Comparison of ENCODE assay signal across 10 cellular contexts in the genomic region with DNA sequence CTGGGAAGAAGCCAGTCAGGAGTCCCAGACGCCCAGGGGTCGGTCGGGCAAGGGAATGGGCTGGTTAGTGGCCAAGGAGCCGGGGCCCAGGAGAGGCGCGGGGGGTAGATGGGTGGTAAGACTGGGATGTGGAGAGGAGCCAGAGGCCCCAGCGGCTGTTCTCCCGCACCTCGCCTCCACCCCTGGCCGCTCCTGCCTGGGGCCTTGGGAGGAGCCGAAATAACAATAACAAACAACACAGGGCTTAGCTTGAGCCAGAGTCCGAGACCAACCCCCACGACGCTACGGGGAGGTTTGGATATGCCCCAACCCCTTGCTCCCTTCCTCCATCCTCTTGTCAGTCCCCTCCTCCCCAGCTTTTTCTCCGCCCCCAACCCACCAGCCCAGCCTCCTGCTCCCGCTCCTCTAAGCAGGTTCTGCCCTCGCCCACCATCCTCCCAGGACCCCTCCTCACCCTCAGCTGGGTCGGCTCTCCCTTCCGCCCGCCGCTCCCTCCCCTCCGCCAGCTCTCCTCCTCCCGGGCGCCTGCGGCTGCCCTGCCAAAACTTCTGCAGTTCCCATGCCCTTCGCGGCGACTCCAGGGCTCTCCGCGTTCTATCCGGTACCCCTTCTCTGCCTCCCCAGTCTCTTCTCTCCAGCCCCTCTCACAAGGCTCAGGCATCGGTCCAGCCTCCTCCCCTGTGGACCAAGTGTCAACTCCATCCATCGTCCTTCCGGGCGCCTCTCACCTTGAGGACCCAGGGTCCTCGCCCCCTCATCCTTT. TPM values are rescaled to one million over a fixed set of nuclear protein-coding genes. Genes with fewer than 3 reads are reported as not detected.
A peak's percentile ranks its signal among the peaks of the same experiment; 100 is the strongest.
DNase-seq lines count a peak whose midpoint lies in the region; ATAC-seq, FAIRE-seq and TF ChIP-seq lines count a peak whose summit lies in the region.
"Had no signal": no experiment of that assay in that cellular context is flagged by ENCODE, and none has a peak within 500 bp of the region (broad histone marks: within the 10 kb centered on the region; RNA-seq: fewer than 3 reads in every experiment).

No MANE protein-coding gene starts in this region.

- H3K4me3 Mint-ChIP-seq in activated naive CD4-positive, alpha-beta T cell treated with anti-CD3 and anti-CD28 coated beads for 36 hours = peak overlapping the region; percentile 67
- peak overlapping the region; percentile 76 for H3K4me3 Mint-ChIP-seq in astrocyte (ENCODE audit: unreplicated experiment)

- H3K27me3 ChIP-seq in astrocyte (ENCODE audit: insufficient read depth, low read length) (peaks cover 79% of the 10 kb centered on the region), thoracic aorta (replicated peaks; ENCODE audit: insufficient read depth) (peaks cover 17% of the 10 kb centered on the region)

- H3K9me3 ChIP-seq in astrocyte (ENCODE audit: insufficient read depth, low read depth, low read length) (no peaks in the 10 kb centered on the region), thoracic aorta (no peaks in the 10 kb centered on the region)

- no peak overlapping the region for H3K9ac ChIP-seq in astrocyte (ENCODE audit: low read length)

- ATAC-seq in thoracic aorta (ENCODE audit: insufficient number of reproducible peaks, low FRiP score, low read depth) (no peak), GM21528 (IDR thresholded peaks at IDR 0.05; ENCODE audit: low FRiP score, unreplicated experiment) (no peak)

- H3K27me3 Mint-ChIP-seq in activated naive CD4-positive, alpha-beta T cell treated with anti-CD3 and anti-CD28 coated beads for 36 hours (ENCODE audit: low read depth) = peaks cover 35% of the 10 kb centered on the region
- H3K27me3 Mint-ChIP-seq in astrocyte (ENCODE audit: low read depth, unreplicated experiment) = peaks cover 89% of the 10 kb centered on the region

- TF ChIP-seq CTCF in astrocyte (IDR thresholded peaks at IDR 0.05; ENCODE audit: insufficient read depth, low read depth, low read length) (no peak), thoracic aorta (IDR thresholded peaks at IDR 0.05) (no peak)

- no peak overlapping the region for H3K27ac Mint-ChIP-seq in activated naive CD4-positive, alpha-beta T cell treated with anti-CD3 and anti-CD28 coated beads for 36 hours
- H3K27ac Mint-ChIP-seq in astrocyte (ENCODE audit: unreplicated experiment) = peak overlapping the region; percentile 9

- DNase-seq in activated naive CD4-positive, alpha-beta T cell treated with anti-CD3 and anti-CD28 coated beads for 36 hours = no peak
- no peak for DNase-seq in activated naive CD4-positive, alpha-beta T cell (lab: John Stamatoyannopoulos, UW)
- DNase-seq in astrocyte (ENCODE audit: low read depth) (no peak), left kidney (ENCODE audit: low read depth, low spot score) (peak; percentile 52), thoracic aorta (ENCODE audit: low spot score) (no peak), HCEC 1CT (no peak), NCI-H1694 treated with DMSO at 0.1 percent for 48 hours (lab: John Stamatoyannopoulos, UW) (no peak)

- peaks cover 42% of the 10 kb centered on the region for H3K4me1 Mint-ChIP-seq in activated naive CD4-positive, alpha-beta T cell treated with anti-CD3 and anti-CD28 coated beads for 36 hours (ENCODE audit: low read depth)
- peaks cover 16% of the 10 kb centered on the region for H3K4me1 Mint-ChIP-seq in astrocyte (ENCODE audit: low read depth, unreplicated experiment)

- H3K4me1 ChIP-seq in astrocyte (ENCODE audit: insufficient read depth, low read length) = peaks cover 10% of the 10 kb centered on the region
- H3K4me1 ChIP-seq in thoracic aorta (ENCODE audit: control insufficient read depth in 1 of 2, low read depth in 2 of 2) = peaks cover 4 to 27% of the 10 kb centered on the region in 2 donors

- intact Hi-C loops in activated naive CD4-positive, alpha-beta T cell treated with anti-CD3 and anti-CD28 coated beads for 36 hours (cut with micrococcal nuclease) = loop anchor here (2.0 kb wide), 1 partner anchor 56 kb away; no protein-coding TSS in a partner anchor

- H3K36me3 ChIP-seq in astrocyte (ENCODE audit: insufficient read depth, low read length) (no peaks in the 10 kb centered on the region), thoracic aorta (peaks cover 9% of the 10 kb centered on the region)

- H3K4me2 ChIP-seq in astrocyte (ENCODE audit: low read length) = peak overlapping the region; percentile 74

- H4K20me1 ChIP-seq in astrocyte (ENCODE audit: insufficient read depth, low read length) = peaks cover 11% of the 10 kb centered on the region

- peak overlapping the region; percentile 3 for H3K4me3 ChIP-seq in astrocyte (ENCODE audit: insufficient read depth, low read depth, low read length)
- H3K4me3 ChIP-seq in thoracic aorta = peak overlapping the region; percentile 56

- no peaks in the 10 kb centered on the region for H3K9me3 Mint-ChIP-seq in activated naive CD4-positive, alpha-beta T cell treated with anti-CD3 and anti-CD28 coated beads for 36 hours
- peaks cover 11% of the 10 kb centered on the region for H3K9me3 Mint-ChIP-seq in astrocyte (ENCODE audit: unreplicated experiment)

- FAIRE-seq in astrocyte (lab: Jason Lieb, UNC) = no peak
- FAIRE-seq: RCC 7860 had no signal

- CTCF ChIA-PET in activated naive CD4-positive, alpha-beta T cell treated with anti-CD3 and anti-CD28 coated beads for 36 hours (lab: Charles Lee) = interaction anchor here (0.7 to 1.8 kb wide), 4 partner anchors 27 to 57 kb away, joined by 3 to 5 read pairs (median 4); no protein-coding TSS in a partner anchor

- H3K79me2 ChIP-seq in astrocyte (ENCODE audit: insufficient read depth, low read length) = no peaks in the 10 kb centered on the region

- H2AFZ ChIP-seq in astrocyte (ENCODE audit: low read depth, low read length) = peak overlapping the region; percentile 41

- peaks cover 13% of the 10 kb centered on the region for H3K36me3 Mint-ChIP-seq in activated naive CD4-positive, alpha-beta T cell treated with anti-CD3 and anti-CD28 coated beads for 36 hours (ENCODE audit: low read depth)
- peaks cover 30% of the 10 kb centered on the region for H3K36me3 Mint-ChIP-seq in astrocyte (ENCODE audit: low read depth, unreplicated experiment)

- no peak overlapping the region for H3K27ac ChIP-seq in astrocyte (ENCODE audit: low read depth, low read length)
- no peak overlapping the region for H3K27ac ChIP-seq in thoracic aorta

RNA-seq across cellular contexts. Expression of gene RNF39, which starts 1.1 kb away (rescaled TPM):
- total RNA-seq in activated naive CD4-positive, alpha-beta T cell treated with anti-CD3 and anti-CD28 coated beads for 36 hours = not detected
- not detected in 2 replicates for total RNA-seq in astrocyte
- not detected for total RNA-seq in thoracic aorta
- total RNA-seq: lung microvascular endothelial cell had no signal

RNA-seq across cellular contexts. Expression of gene PPP1R11, which starts 7.5 kb away (rescaled TPM):
- 10 to 100 TPM; 42.8 to 46.6 TPM for total RNA-seq in activated naive CD4-positive, alpha-beta T cell treated with anti-CD3 and anti-CD28 coated beads for 36 hours
- total RNA-seq in astrocyte (37.8 and 40.8 TPM in 2 replicates), thoracic aorta (10 to 100 TPM; 25.2 to 45.5 TPM)

RNA-seq across cellular contexts. Expression of gene POLR1H, which starts 13.4 kb away (rescaled TPM):
- 10 to 100 TPM; 74.6 to 77.8 TPM for total RNA-seq in activated naive CD4-positive, alpha-beta T cell treated with anti-CD3 and anti-CD28 coated beads for 36 hours
- 16.8 and 21.0 TPM in 2 replicates for total RNA-seq in astrocyte
- total RNA-seq in thoracic aorta = 10 to 100 TPM; 11.2 to 19.1 TPM

RNA-seq across cellular contexts. Expression of gene TRIM31, which starts 38.4 kb away (rescaled TPM):
- under 1 TPM in 1 of 2 experiments, not detected in 1; 0.17 TPM for total RNA-seq in activated naive CD4-positive, alpha-beta T cell treated with anti-CD3 and anti-CD28 coated beads for 36 hours
- total RNA-seq in astrocyte = not detected in 2 replicates
- 1 to 10 TPM in 1 of 2 donors, not detected in 1; 2.0 TPM for total RNA-seq in thoracic aorta
- total RNA-seq: lung microvascular endothelial cell had no signal
